Comparison of ENCODE assay signal across 24 cellular contexts in the genomic region with DNA sequence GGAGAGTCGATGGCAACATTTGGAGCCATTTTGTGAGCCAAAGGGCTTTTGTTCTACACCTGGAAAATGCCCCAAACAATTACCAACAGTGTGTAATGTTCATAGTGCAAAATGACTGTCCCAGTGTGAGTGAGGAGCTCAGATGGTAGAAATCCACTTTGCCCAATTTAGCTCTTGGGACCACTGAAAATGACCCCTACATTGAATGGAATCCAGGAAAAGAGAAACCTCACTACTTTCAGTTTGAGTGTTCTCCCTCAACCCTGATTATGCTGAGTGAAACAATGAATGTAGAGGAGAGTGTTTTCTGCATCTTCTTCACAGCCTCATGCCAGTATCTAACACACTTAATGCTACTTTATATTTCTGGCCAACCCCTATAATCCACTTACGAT.
"Had no signal": no experiment of that assay in that cellular context is flagged by ENCODE, and none has a peak within 500 bp of the region (broad histone marks: within the 10 kb centered on the region; RNA-seq: fewer than 3 reads in every experiment).

No MANE protein-coding gene starts in this region.

- DNase-seq: activated CD4-positive, alpha-beta memory T cell treated with anti-CD3 and anti-CD28 coated beads, Interleukin-2, amount 10 ng/mL, durations not matched to agents 7 days and 5 days; activated CD4-positive, alpha-beta T cell treated with anti-CD3 and anti-CD28 coated beads, Interleukin-2, amount 10 ng/mL, durations not matched to agents 24 days and 14 days; activated naive CD4-positive, alpha-beta T cell; activated naive CD8-positive, alpha-beta T cell treated with anti-CD3 and anti-CD28 coated beads for 36 hours; effector memory CD4-positive, alpha-beta T cell; foreskin keratinocyte; immature natural killer cell; lower lobe of right lung; naive B cell; occipital lobe; right lobe of liver; small intestine; stimulated activated naive B cell treated with anti-CD40 and anti-IgM and Interleukin-4, amounts not matched to agents 10 μg/mL and 1 μg/mL and 100 μg/mL, for 72 hours had no signal

- H3K4me1 Mint-ChIP-seq: central memory CD8-positive, alpha-beta T cell; immature natural killer cell; naive B cell; neural crest cell; stimulated activated naive B cell treated with anti-CD40 and anti-IgM and Interleukin-4, amounts not matched to agents 10 μg/mL and 1 μg/mL and 100 μg/mL, for 72 hours had no signal

- H3K4me3 ChIP-seq: breast epithelium, hepatocyte, lower lobe of right lung, right lobe of liver, thoracic aorta, vagina had no signal

- H3K27me3 ChIP-seq: breast epithelium, foreskin keratinocyte, hepatocyte, right lobe of liver, vagina had no signal

- ATAC-seq: activated CD4-positive, CD25-positive, alpha-beta regulatory T cell treated with anti-CD3 and anti-CD28 coated beads, Interleukin-2, amount 50 U/mL, for 24 hours; foreskin keratinocyte; left lobe of liver; lower lobe of right lung; right lobe of liver; stimulated activated naive B cell treated with anti-CD40 and anti-IgM and Interleukin-4, amounts not matched to agents 10 μg/mL and 1 μg/mL and 100 μg/mL, for 72 hours had no signal

- H3K9me3 Mint-ChIP-seq: activated CD4-positive, alpha-beta memory T cell treated with anti-CD3 and anti-CD28 coated beads, Interleukin-2, amount 10 ng/mL, durations not matched to agents 7 days and 5 days; activated CD4-positive, alpha-beta T cell treated with anti-CD3 and anti-CD28 coated beads, Interleukin-2, amount 10 ng/mL, durations not matched to agents 24 days and 14 days; activated naive CD8-positive, alpha-beta T cell treated with anti-CD3 and anti-CD28 coated beads for 36 hours; activated T-helper 2 cell treated with anti-CD3 and anti-CD28 coated beads, Interferon-gamma antibody, Interleukin-2, Interleukin-4, amounts not matched to agents 10 μg/mL and 5 μg/mL and 100 μg/mL, durations not matched to agents 14 hours and 24 hours and 36 hours; central memory CD8-positive, alpha-beta T cell; immature natural killer cell; neural crest cell; stimulated activated naive B cell treated with anti-CD40 and anti-IgM and Interleukin-4, amounts not matched to agents 10 μg/mL and 1 μg/mL and 100 μg/mL, for 72 hours; type B pancreatic cell had no signal

- H3K27ac ChIP-seq: breast epithelium, foreskin keratinocyte, hepatocyte, lower lobe of right lung, right lobe of liver, thoracic aorta, vagina, VCaP had no signal

- H3K4me1 ChIP-seq: breast epithelium, foreskin keratinocyte, lower lobe of right lung, right lobe of liver, vagina had no signal

- H3K36me3 Mint-ChIP-seq: activated naive CD8-positive, alpha-beta T cell treated with anti-CD3 and anti-CD28 coated beads for 36 hours; immature natural killer cell; naive B cell; stimulated activated naive B cell treated with anti-CD40 and anti-IgM and Interleukin-4, amounts not matched to agents 10 μg/mL and 1 μg/mL and 100 μg/mL, for 72 hours; type B pancreatic cell had no signal

- H3K4me3 Mint-ChIP-seq: activated CD4-positive, alpha-beta memory T cell treated with anti-CD3 and anti-CD28 coated beads, Interleukin-2, amount 10 ng/mL, durations not matched to agents 7 days and 5 days; activated CD4-positive, alpha-beta T cell treated with anti-CD3 and anti-CD28 coated beads, Interleukin-2, amount 10 ng/mL, durations not matched to agents 24 days and 14 days; activated naive CD8-positive, alpha-beta T cell treated with anti-CD3 and anti-CD28 coated beads for 36 hours; central memory CD8-positive, alpha-beta T cell; immature natural killer cell; naive B cell; neural crest cell; stimulated activated naive B cell treated with anti-CD40 and anti-IgM and Interleukin-4, amounts not matched to agents 10 μg/mL and 1 μg/mL and 100 μg/mL, for 72 hours; type B pancreatic cell had no signal

- H3K36me3 ChIP-seq: breast epithelium, lower lobe of right lung, right lobe of liver, thoracic aorta, vagina had no signal

- H3K27ac Mint-ChIP-seq: activated CD4-positive, alpha-beta memory T cell treated with anti-CD3 and anti-CD28 coated beads, Interleukin-2, amount 10 ng/mL, durations not matched to agents 7 days and 5 days; activated CD4-positive, alpha-beta T cell treated with anti-CD3 and anti-CD28 coated beads, Interleukin-2, amount 10 ng/mL, durations not matched to agents 24 days and 14 days; activated naive CD8-positive, alpha-beta T cell treated with anti-CD3 and anti-CD28 coated beads for 36 hours; activated T-helper 2 cell treated with anti-CD3 and anti-CD28 coated beads, Interferon-gamma antibody, Interleukin-2, Interleukin-4, amounts not matched to agents 10 μg/mL and 5 μg/mL and 100 μg/mL, durations not matched to agents 14 hours and 24 hours and 36 hours; immature natural killer cell; naive B cell; stimulated activated naive B cell treated with anti-CD40 and anti-IgM and Interleukin-4, amounts not matched to agents 10 μg/mL and 1 μg/mL and 100 μg/mL, for 72 hours; type B pancreatic cell had no signal

- H3K9me3 ChIP-seq: breast epithelium, lower lobe of right lung, right lobe of liver, thoracic aorta, vagina had no signal
